In genomic region chr1:21681426-21681825, GRCh38 we compare ENCODE assay signal across 23 cellular contexts.
"Had no signal": no experiment of that assay in that cellular context is flagged by ENCODE, and none has a peak within 500 bp of the region (broad histone marks: within the 10 kb centered on the region; RNA-seq: fewer than 3 reads in every experiment).

No MANE protein-coding gene starts in this region.

- H3K4me3 Mint-ChIP-seq: activated CD4-positive, alpha-beta T cell treated with anti-CD3 and anti-CD28 coated beads for 36 hours; central memory CD8-positive, alpha-beta T cell; dendritic cell treated with granulocyte-macrophage colony-stimulating factor and Interleukin-4, amounts not matched to agents 40 ng/mL and 50 ng/mL, for 4 days; endodermal cell; naive B cell; nephron progenitor cell; stimulated activated memory B cell treated with anti-CD40 and anti-IgM and Interleukin-4, amounts not matched to agents 10 μg/mL and 1 μg/mL and 100 μg/mL, for 72 hours had no signal

- DNase-seq: activated CD4-positive, alpha-beta T cell treated with anti-CD3 and anti-CD28 coated beads for 36 hours; activated CD4-positive, CD25-positive, alpha-beta regulatory T cell; activated CD8-positive, alpha-beta memory T cell treated with anti-CD3 and anti-CD28 coated beads for 24 hours; activated T-cell treated with anti-CD3 and anti-CD28 coated beads, Interleukin-2, amount 50 U/mL, for 1 hour; anterior cingulate cortex; endodermal cell; head of caudate nucleus; hippocampal formation; left cardiac atrium; mammary epithelial cell; naive B cell; nephron progenitor cell; ovary; right lobe of liver; stimulated activated CD4-positive, alpha-beta T cell treated with anti-CD3 and anti-CD28 coated beads, Interleukin-4, amount 100 ng/mL, for 24 hours had no signal

- H3K27ac Mint-ChIP-seq: dendritic cell treated with granulocyte-macrophage colony-stimulating factor and Interleukin-4, amounts not matched to agents 40 ng/mL and 50 ng/mL, for 4 days; endodermal cell; naive B cell; nephron progenitor cell; stimulated activated memory B cell treated with anti-CD40 and anti-IgM and Interleukin-4, amounts not matched to agents 10 μg/mL and 1 μg/mL and 100 μg/mL, for 72 hours had no signal

- H3K9me3 Mint-ChIP-seq: central memory CD8-positive, alpha-beta T cell; dendritic cell treated with granulocyte-macrophage colony-stimulating factor and Interleukin-4, amounts not matched to agents 40 ng/mL and 50 ng/mL, for 4 days; naive B cell; stimulated activated memory B cell treated with anti-CD40 and anti-IgM and Interleukin-4, amounts not matched to agents 10 μg/mL and 1 μg/mL and 100 μg/mL, for 72 hours had no signal

- ATAC-seq: esophagus mucosa; right lobe of liver; stimulated activated memory B cell treated with anti-CD40 and anti-IgM and Interleukin-4, amounts not matched to agents 10 μg/mL and 1 μg/mL and 100 μg/mL, for 72 hours had no signal

- H3K9me3 ChIP-seq: neutrophil, ovary, right lobe of liver, tibial nerve had no signal

- H3K27me3 Mint-ChIP-seq: activated CD4-positive, alpha-beta T cell treated with anti-CD3 and anti-CD28 coated beads for 36 hours; central memory CD8-positive, alpha-beta T cell; dendritic cell treated with granulocyte-macrophage colony-stimulating factor and Interleukin-4, amounts not matched to agents 40 ng/mL and 50 ng/mL, for 4 days; naive B cell; progenitor cell of endocrine pancreas; stimulated activated memory B cell treated with anti-CD40 and anti-IgM and Interleukin-4, amounts not matched to agents 10 μg/mL and 1 μg/mL and 100 μg/mL, for 72 hours had no signal

- H3K4me3 ChIP-seq: ovary, right lobe of liver, skin epidermis, tibial nerve had no signal

- H3K4me1 ChIP-seq: right lobe of liver, tibial nerve had no signal

- H3K36me3 ChIP-seq: ovary had no signal

- H3K27ac ChIP-seq: neutrophil, ovary, right lobe of liver, skin epidermis, tibial nerve had no signal

- H3K4me1 Mint-ChIP-seq: activated CD4-positive, alpha-beta T cell treated with anti-CD3 and anti-CD28 coated beads for 36 hours; central memory CD8-positive, alpha-beta T cell; stimulated activated memory B cell treated with anti-CD40 and anti-IgM and Interleukin-4, amounts not matched to agents 10 μg/mL and 1 μg/mL and 100 μg/mL, for 72 hours had no signal

- H3K27me3 ChIP-seq: neutrophil, ovary, right lobe of liver, tibial nerve had no signal
